8 cellular contexts compared by ENCODE assay signal in the genomic region with DNA sequence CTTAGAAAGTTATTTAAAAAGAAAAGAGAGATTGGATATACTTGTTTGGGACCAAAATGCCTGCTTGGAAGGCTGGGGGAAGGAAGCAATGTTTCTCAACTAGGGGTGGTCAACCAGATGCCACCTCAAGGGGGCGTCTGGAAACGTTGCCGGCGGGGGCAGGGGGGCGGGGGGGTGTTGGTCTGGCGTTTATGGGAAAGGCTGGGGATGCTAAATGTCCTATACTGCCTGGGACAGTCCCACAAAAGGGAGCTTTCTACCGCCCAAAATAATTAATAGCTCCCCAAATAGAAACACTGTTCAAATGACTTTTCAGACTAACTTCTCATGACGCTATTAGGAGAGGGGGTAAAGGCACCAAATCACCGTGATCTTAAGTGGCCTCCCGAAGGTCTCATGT. TPM values are rescaled to one million over a fixed set of nuclear protein-coding genes. Genes with fewer than 3 reads are reported as not detected.
DNase-seq lines count a peak whose midpoint lies in the region; TF ChIP-seq lines count a peak whose summit lies in the region.

No MANE protein-coding gene starts in this region.

- H3K36me3 ChIP-seq in PC-9 (ENCODE audit: low read depth) (peaks cover 45% of the 10 kb centered on the region), subcutaneous abdominal adipose tissue (ENCODE audit: control insufficient read depth in 5 of 5, insufficient read depth in 5 of 5, low read length in 5 of 5) (peaks cover 0 to 57% (median 55%) of the 10 kb centered on the region in 5 donors), adrenal gland (replicated peaks in 1 of 2) (peaks cover 0 to 59% of the 10 kb centered on the region in 2 donors)

- CTCF ChIA-PET in activated naive CD4-positive, alpha-beta T cell treated with anti-CD3 and anti-CD28 coated beads for 36 hours (lab: Charles Lee): interaction anchor here (0.5 to 1.4 kb wide), 5 partner anchors 10 to 126 kb away, joined by 3 to 5 read pairs (median 3); no protein-coding TSS in a partner anchor
- CTCF ChIA-PET in PC-9 (lab: Charles Lee): no interaction called here

- H2AFZ ChIP-seq in PC-9: no peak overlapping the region

- H3K9me3 ChIP-seq in PC-9 (ENCODE audit: insufficient read depth, low read depth) (no peaks in the 10 kb centered on the region), subcutaneous abdominal adipose tissue (ENCODE audit: control insufficient read depth in 5 of 5, low read length in 5 of 5) (no peaks in the 10 kb centered on the region), adrenal gland (replicated peaks in 1 of 3) (no peaks in the 10 kb centered on the region)

- H3K4me1 ChIP-seq in PC-9 (replicated peaks; ENCODE audit: insufficient read depth) (peaks cover 16% of the 10 kb centered on the region), subcutaneous abdominal adipose tissue (ENCODE audit: control insufficient read depth in 5 of 5, insufficient read depth in 5 of 5, low read length in 5 of 5) (peaks cover 11 to 69% (median 66%) of the 10 kb centered on the region in 5 donors), adrenal gland (replicated peaks in 1 of 2) (peaks cover 9 to 57% of the 10 kb centered on the region in 2 donors)

- peaks cover 44% of the 10 kb centered on the region for H3K79me2 ChIP-seq in PC-9 (ENCODE audit: low read depth)

- peak overlapping the region; percentile 48 for H3K27ac Mint-ChIP-seq in activated naive CD4-positive, alpha-beta T cell treated with anti-CD3 and anti-CD28 coated beads for 36 hours

- TF ChIP-seq CTCF in PC-9 (conservative IDR thresholded peaks at IDR 0.05) (peak; percentile 31; the same call in 1 of the 2 replicates), epithelial cell of esophagus (IDR thresholded peaks at IDR 0.05; ENCODE audit: insufficient read depth, low read depth, low read length, missing control alignments) (peak; percentile 22), adrenal gland (IDR thresholded peaks at IDR 0.05) (no peak)

- H3K9me2 ChIP-seq in PC-9 (ENCODE audit: insufficient read depth): no peaks in the 10 kb centered on the region

- H3K9me3 Mint-ChIP-seq in activated naive CD4-positive, alpha-beta T cell treated with anti-CD3 and anti-CD28 coated beads for 36 hours: no peaks in the 10 kb centered on the region

- no peaks in the 10 kb centered on the region for H3K27me3 ChIP-seq in PC-9 (ENCODE audit: insufficient read depth, low read depth)
- no peaks in the 10 kb centered on the region for H3K27me3 ChIP-seq in subcutaneous abdominal adipose tissue (ENCODE audit: control insufficient read depth in 5 of 5, insufficient read depth in 4 of 5, low read length in 5 of 5)
- no peaks in the 10 kb centered on the region for H3K27me3 ChIP-seq in adrenal gland

- H3K4me3 ChIP-seq in PC-9: no peak overlapping the region
- H3K4me3 ChIP-seq in epithelial cell of esophagus (ENCODE audit: low read length): no peak overlapping the region
- peak overlapping the region in 3 of 5 donors; percentile 29 to 92 (median 33) for H3K4me3 ChIP-seq in subcutaneous abdominal adipose tissue (ENCODE audit: low read depth in 1 of 5, low read length in 5 of 5)
- H3K4me3 ChIP-seq in adrenal gland: no peak overlapping the region

- peak overlapping the region; percentile 28 for H3K4me2 ChIP-seq in PC-9

- peak overlapping the region in 1 of 5 donors; percentile 57 for H3K9ac ChIP-seq in subcutaneous abdominal adipose tissue (ENCODE audit: low read length in 5 of 5)

- H3K27ac ChIP-seq in PC-9: no peak overlapping the region
- no peak overlapping the region for H3K27ac ChIP-seq in subcutaneous abdominal adipose tissue (ENCODE audit: low read depth, low read length)
- no peak overlapping the region for H3K27ac ChIP-seq in adrenal gland

- POLR2A ChIA-PET in PC-9 (lab: Charles Lee; ENCODE audit: unreplicated experiment): no interaction called here

- BruUV-seq in PC-9 (replicated peaks; lab: Mats Ljungman, UMichigan): no TSS peak

- peak overlapping the region; percentile 61 for H3K4me3 Mint-ChIP-seq in activated naive CD4-positive, alpha-beta T cell treated with anti-CD3 and anti-CD28 coated beads for 36 hours

- peaks cover 46% of the 10 kb centered on the region for H3K36me3 Mint-ChIP-seq in activated naive CD4-positive, alpha-beta T cell treated with anti-CD3 and anti-CD28 coated beads for 36 hours (ENCODE audit: low read depth)

- peaks cover 14% of the 10 kb centered on the region; the same call in 1 of the 2 replicates for H3F3A ChIP-seq in PC-9 (ENCODE audit: insufficient read depth, low read depth)

- no peak for DNase-seq in activated naive CD4-positive, alpha-beta T cell treated with anti-CD3 and anti-CD28 coated beads for 36 hours
- no peak for DNase-seq in activated naive CD4-positive, alpha-beta T cell treated with anti-CD3 and anti-CD28 coated beads, Interleukin-2, amount 50 U/mL, for 16 hours
- DNase-seq in PC-9 (no peak), epithelial cell of esophagus (ENCODE audit: low read depth) (peak; percentile 15), activated gamma-delta T cell treated with Interleukin-2 at 50 U/mL for 16 hours (no peak), NCI-H2171 treated with DMSO at 0.1 percent for 48 hours (lab: John Stamatoyannopoulos, UW) (no peak), adrenal gland (no peak)

- H3K27me3 Mint-ChIP-seq in activated naive CD4-positive, alpha-beta T cell treated with anti-CD3 and anti-CD28 coated beads for 36 hours (ENCODE audit: low read depth): peaks cover 3% of the 10 kb centered on the region

- TF ChIP-seq POLR2A in adrenal gland (IDR thresholded peaks at IDR 0.05): no peak

- intact Hi-C loops in activated naive CD4-positive, alpha-beta T cell treated with anti-CD3 and anti-CD28 coated beads for 36 hours (cut with micrococcal nuclease): loop anchor here (10.0 kb wide), 1 partner anchor 562 kb away; the partner anchor contains the start of gene AP3S2
- intact Hi-C loops in PC-9 (cut with micrococcal nuclease; ENCODE audit: unreplicated experiment): loop anchor here (10.0 kb wide), 2 partner anchors 242 to 438 kb away; partner anchors contain the start of genes HAPLN3 and TICRR
- intact Hi-C loops in adrenal gland (cut with DNase I): loop anchor here in 1 of 2 donors (10.0 kb wide), 1 partner anchor 88 kb away; the partner anchor contains the start of gene FANCI

- 21 to 35% (median 30%) methylated on average over 10 of the region's 10 CpGs for WGBS in adrenal gland, 4 donors

- H4K20me1 ChIP-seq in PC-9 (ENCODE audit: insufficient read depth): peaks cover 41% of the 10 kb centered on the region

- H3K4me1 Mint-ChIP-seq in activated naive CD4-positive, alpha-beta T cell treated with anti-CD3 and anti-CD28 coated beads for 36 hours (ENCODE audit: low read depth): peaks cover 59% of the 10 kb centered on the region

RNA-seq across cellular contexts. Expression of gene POLG, which starts 2.2 kb away (rescaled TPM):
- 10 to 100 TPM; 93.0 to 96.5 TPM for total RNA-seq in activated naive CD4-positive, alpha-beta T cell treated with anti-CD3 and anti-CD28 coated beads for 36 hours
- 43.6 and 63.9 TPM in 2 replicates for total RNA-seq in PC-9 (2021)
- total RNA-seq in adrenal gland: 100 to 1,000 TPM in 1 of 8 donors, 10 to 100 TPM in 7; 42.9 to 127 (median 54.0) TPM
- polyA plus RNA-seq in adrenal gland: 10 to 100 TPM; 25.0 to 76.3 (median 51.3) TPM

Comparison
In these comparisons a context has a peak if more than half of its experiments do, and no peak if none do; other contexts are left out.
1. H3K4me3 ChIP-seq: peak in subcutaneous abdominal adipose tissue (3 of 5); none in PC-9 (single experiment), epithelial cell of esophagus (single experiment) and adrenal gland (0 of 4).
2. CTCF ChIP-seq: peak in PC-9 (single experiment) and epithelial cell of esophagus (single experiment); none in adrenal gland (0 of 6).